In genomic region chr12:122054842-122055544, GRCh38 we compare ENCODE assay signal across 7 cellular contexts.
"Had no signal": no experiment of that assay in that cellular context is flagged by ENCODE, and none has a peak within 500 bp of the region (broad histone marks: within the 10 kb centered on the region; RNA-seq: fewer than 3 reads in every experiment).

No MANE protein-coding gene starts in this region.

- H3K4me3 Mint-ChIP-seq: activated CD8-positive, alpha-beta T cell treated with anti-CD3 and anti-CD28 coated beads for 36 hours had no signal

- H3K27ac Mint-ChIP-seq: activated CD8-positive, alpha-beta T cell treated with anti-CD3 and anti-CD28 coated beads for 36 hours; activated T-cell treated with anti-CD3 and anti-CD28 coated beads, Interleukin-2, amount 50 U/mL, for 72 hours had no signal

- DNase-seq: T1000 had no signal

- H3K27me3 ChIP-seq: gastroesophageal sphincter, suprapubic skin, upper lobe of right lung had no signal

- H3K4me3 ChIP-seq: coronary artery, gastroesophageal sphincter, suprapubic skin, upper lobe of right lung had no signal

- H3K27me3 Mint-ChIP-seq: activated CD8-positive, alpha-beta T cell treated with anti-CD3 and anti-CD28 coated beads for 36 hours had no signal

- H3K27ac ChIP-seq: coronary artery, gastroesophageal sphincter, suprapubic skin, upper lobe of right lung had no signal

- H3K9me3 ChIP-seq: gastroesophageal sphincter, suprapubic skin, upper lobe of right lung had no signal

- H3K9me3 Mint-ChIP-seq: activated CD8-positive, alpha-beta T cell treated with anti-CD3 and anti-CD28 coated beads for 36 hours; activated T-cell treated with anti-CD3 and anti-CD28 coated beads, Interleukin-2, amount 50 U/mL, for 72 hours had no signal
